8 cellular contexts compared by ENCODE assay signal in the genomic region with DNA sequence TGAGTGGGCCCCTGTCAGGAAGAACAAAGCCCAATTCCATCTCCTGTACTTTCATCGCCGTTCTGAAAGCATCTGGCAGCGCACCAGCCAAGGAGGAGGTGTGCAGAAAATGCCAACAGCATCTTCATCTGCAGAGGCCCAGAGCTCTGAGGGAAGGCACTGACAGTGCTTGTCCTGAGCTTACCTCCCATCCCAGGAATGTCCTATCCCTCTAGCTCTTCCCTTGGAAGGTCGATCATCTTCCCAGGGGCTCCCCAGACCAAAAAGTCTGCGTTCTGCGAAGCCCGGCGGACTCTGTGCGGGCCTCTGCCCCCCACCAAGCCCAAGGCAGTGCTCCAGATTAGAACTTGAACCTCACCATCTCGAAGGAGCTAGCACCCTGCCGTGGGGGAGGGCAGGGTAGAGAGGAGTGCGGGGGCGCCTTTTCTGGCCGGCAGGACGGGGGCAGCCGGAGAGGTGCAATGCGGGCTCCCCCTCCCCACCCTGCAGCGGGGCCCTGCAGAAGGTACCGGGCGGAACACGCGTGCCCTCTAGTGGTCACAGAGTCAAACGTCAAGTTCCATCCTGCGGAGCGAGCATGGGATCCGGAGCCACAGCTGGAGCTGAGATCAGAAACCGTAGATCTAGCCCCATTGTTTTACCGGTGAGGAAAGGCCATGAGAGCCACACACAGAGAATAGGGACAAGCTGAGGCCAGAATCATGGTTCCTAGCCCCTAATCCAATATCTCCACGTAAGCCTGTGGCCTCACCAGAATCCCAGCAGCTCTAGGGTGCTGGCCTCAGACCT. TPM values are rescaled to one million over a fixed set of nuclear protein-coding genes. Genes with fewer than 3 reads are reported as not detected.
DNase-seq lines count a peak whose midpoint lies in the region; ATAC-seq and TF ChIP-seq lines count a peak whose summit lies in the region.

No MANE protein-coding gene starts in this region.

- peak overlapping the region in 58 of 59 donors; percentile 1 to 93 (median 81) for H3K27ac ChIP-seq in dorsolateral prefrontal cortex

- TF ChIP-seq CTCF in AG09319 (IDR thresholded peaks at IDR 0.05; ENCODE audit: low read depth, low read length) (peak; percentile 86), GM20000 (IDR thresholded peaks at IDR 0.05; ENCODE audit: extremely low read depth, missing control alignments) (peak; percentile 92), dorsolateral prefrontal cortex (IDR thresholded peaks at IDR 0.05 in 54 of 56, conservative IDR thresholded peaks at IDR 0.05 in 2 of 56; ENCODE audit: low read depth in 1 of 56, partially characterized antibody in 56 of 56) (peak; percentile 33 to 98 (median 94)), lower leg skin (IDR thresholded peaks at IDR 0.05) (no peak)

- no peak for TF ChIP-seq POLR2A in lower leg skin (IDR thresholded peaks at IDR 0.05)

- H3K27me3 ChIP-seq in dorsolateral prefrontal cortex: no peaks in the 10 kb centered on the region

- ATAC-seq in HG02571 (IDR thresholded peaks at IDR 0.05; ENCODE audit: unreplicated experiment): no peak

- 7 to 10% methylated on average over 19 to 21 of the region's 29 CpGs for WGBS in lower leg skin, 2 donors

- DNase-seq in AG09319 (ENCODE audit: extremely low read depth, low read depth) (no peak), GM20000 (ENCODE audit: low spot score) (peak; percentile 83), NCI-H446 treated with DMSO at 0.1 percent for 48 hours (lab: John Stamatoyannopoulos, UW) (peak; percentile 1), dorsolateral prefrontal cortex (peak; percentile 77 to 91 (median 88)), lower leg skin (ENCODE audit: low spot score in 2 of 2) (peak; percentile 51 to 94)
- DNase-seq in activated CD4-positive, alpha-beta T cell treated with anti-CD3 and anti-CD28 coated beads, Interleukin-2, amount 50 U/mL, for 48 hours: peak; percentile 78 to 82
- peak; percentile 48 to 72 (median 59) for DNase-seq in stimulated activated CD4-positive, alpha-beta T cell treated with anti-CD3 and anti-CD28 coated beads, TNF-alpha, amount 100 ng/mL, for 48 hours (ENCODE audit: low read depth in 3 of 3)

- intact Hi-C loops in dorsolateral prefrontal cortex (cut with DNase I) (loop anchor here (1.0 kb wide), 1 partner anchor 26 kb away; no protein-coding TSS in a partner anchor), lower leg skin (cut with DNase I; ENCODE audit: low total_unique reads) (no loop called here)

- H3K4me3 ChIP-seq in dorsolateral prefrontal cortex (peak overlapping the region in 57 of 59 donors; percentile 1 to 67 (median 53)), lower leg skin (ENCODE audit: low read depth, poor library complexity, severe bottlenecking) (no peak overlapping the region)

RNA-seq across cellular contexts. Expression of gene SCN2B, which starts 5.0 kb away (rescaled TPM):
- total RNA-seq in dorsolateral prefrontal cortex: 100 to 1,000 TPM in 3 of 120 experiments, 10 to 100 TPM in 117; 23.2 to 106 (median 68.8) TPM
- under 1 TPM in 1 of 4 donors, not detected in 3; 0.06 TPM for total RNA-seq in lower leg skin

RNA-seq across cellular contexts. Expression of gene SCN4B, which starts 18.8 kb away (rescaled TPM):
- total RNA-seq in dorsolateral prefrontal cortex: 100 to 1,000 TPM in 7 of 120 experiments, 10 to 100 TPM in 113; 16.9 to 139 (median 69.6) TPM
- total RNA-seq in lower leg skin: 1 to 10 TPM in 3 of 4 donors, under 1 TPM in 1; 0.25 to 4.0 (median 1.9) TPM

RNA-seq across cellular contexts. Expression of gene JAML, which starts 53.3 kb away (rescaled TPM):
- total RNA-seq in dorsolateral prefrontal cortex (1 to 10 TPM in 54 of 120 experiments, under 1 TPM in 59, not detected in 7; 0.10 to 5.0 (median 0.98) TPM), lower leg skin (1 to 10 TPM in 1 of 4 donors, under 1 TPM in 3; 0.42 to 3.0 (median 0.61) TPM)

Comparison
In these comparisons a context has a peak if more than half of its experiments do, and no peak if none do; other contexts are left out.
1. CTCF ChIP-seq: peak in AG09319 (single experiment), GM20000 (single experiment) and dorsolateral prefrontal cortex (56 of 56); none in lower leg skin (0 of 3).
2. RNA of gene SCN2B, which starts 5.0 kb away (total RNA-seq): 23.2 to 106 TPM in dorsolateral prefrontal cortex; 0.06 TPM in lower leg skin; every median in the first group is over 10 times any median in the second.